17 cellular contexts compared by ENCODE assay signal in the genomic region with DNA sequence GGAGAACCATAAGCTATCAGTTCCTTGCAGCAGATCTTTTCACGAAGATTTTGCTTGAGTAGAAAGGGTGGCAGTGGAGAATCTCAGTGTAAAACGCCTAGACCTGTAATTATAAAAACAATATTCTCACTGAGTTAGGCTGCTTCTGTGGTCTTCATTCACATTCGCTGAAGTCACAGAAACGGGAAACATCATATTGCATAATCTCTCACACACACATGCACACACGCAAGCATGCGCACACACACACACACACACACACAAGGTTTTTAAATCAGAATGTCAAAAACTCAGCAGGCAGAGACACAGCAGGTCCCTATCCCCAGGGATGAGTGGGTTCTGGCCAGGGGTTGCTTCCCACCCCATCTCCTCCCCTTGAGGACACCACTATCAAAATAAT.
DNase-seq lines count a peak whose midpoint lies in the region; ATAC-seq, FAIRE-seq and TF ChIP-seq lines count a peak whose summit lies in the region.
"Had no signal": no experiment of that assay in that cellular context is flagged by ENCODE, and none has a peak within 500 bp of the region (broad histone marks: within the 10 kb centered on the region; RNA-seq: fewer than 3 reads in every experiment).

No MANE protein-coding gene starts in this region.

- ATAC-seq in pancreas (peak in 3 of 4 donors; percentile 11 to 51 (median 18)), HG03175 (IDR thresholded peaks at IDR 0.05; ENCODE audit: unreplicated experiment) (no peak), GM19467 (IDR thresholded peaks at IDR 0.05; ENCODE audit: unreplicated experiment) (no peak)
- ATAC-seq: activated CD8-positive, alpha-beta T cell treated with anti-CD3 and anti-CD28 coated beads, Interleukin-2, amount 10 ng/mL, durations not matched to agents 7 days and 5 days; GM23338; SK-N-SH treated with all-trans-retinoic acid at 6 μM for 48 hours had no signal

- peak; percentile 55 for DNase-seq in CD14-positive monocyte (ENCODE audit: low spot score)
- DNase-seq in NB4 (ENCODE audit: low read depth) = peak; percentile 86
- peak; percentile 42 for DNase-seq in fibroblast of gingiva (ENCODE audit: low read depth)
- peak in 1 of 6 donors; percentile 25 for DNase-seq in pancreas
- DNase-seq in ascending aorta (ENCODE audit: low spot score in 2 of 2) = no peak
- no peak for DNase-seq in stimulated activated CD4-positive, alpha-beta T cell treated with anti-CD3 and anti-CD28 coated beads, Interleukin-1b, Interleukin-23, amount 100 ng/mL, for 48 hours
- DNase-seq: activated CD8-positive, alpha-beta T cell treated with anti-CD3 and anti-CD28 coated beads, Interleukin-2, amount 10 ng/mL, durations not matched to agents 7 days and 5 days; DMS79; esophagus squamous epithelium; MG63; NCI-H526 treated with DMSO at 0.1 percent for 48 hours; sigmoid colon had no signal

- H3K4me3 ChIP-seq in NB4 (ENCODE audit: low read depth, low read length) = peak overlapping the region; percentile 47
- H3K4me3 ChIP-seq in pancreas = no peak overlapping the region
- no peak overlapping the region for H3K4me3 ChIP-seq in ascending aorta
- H3K4me3 ChIP-seq: adrenal gland, esophagus squamous epithelium, GM23338, MG63, sigmoid colon had no signal

- no peak for FAIRE-seq in pancreas (lab: Jason Lieb, UNC)

- H3K9me3 Mint-ChIP-seq in CD14-positive monocyte = peaks cover 0 to 3% (median 0%) of the 10 kb centered on the region in 7 donors
- H3K9me3 Mint-ChIP-seq: GM23338 had no signal

- WGBS in pancreas, 2 donors = 82 to 92% methylated on average over 6 of the region's 6 CpGs

- intact Hi-C loops in CD14-positive monocyte (cut with micrococcal nuclease) (loop anchor here (5.0 to 10.0 kb wide), 2 partner anchors 99 to 171 kb away; no protein-coding TSS in a partner anchor), pancreas (cut with DNase I) (no loop called here), ascending aorta (cut with DNase I) (no loop called here)

- peaks cover 39% of the 10 kb centered on the region for H3K4me1 Mint-ChIP-seq in CD14-positive monocyte
- H3K4me1 Mint-ChIP-seq: GM23338 had no signal

- H3K4me3 Mint-ChIP-seq in CD14-positive monocyte = peak overlapping the region; percentile 80 to 92
- H3K4me3 Mint-ChIP-seq: activated CD8-positive, alpha-beta T cell treated with anti-CD3 and anti-CD28 coated beads, Interleukin-2, amount 10 ng/mL, durations not matched to agents 7 days and 5 days; GM23338 had no signal

- TF ChIP-seq CTCF in CD14-positive monocyte (IDR thresholded peaks at IDR 0.05) (no peak), NB4 (IDR thresholded peaks at IDR 0.05; ENCODE audit: low read depth, low read length) (no peak), pancreas (IDR thresholded peaks at IDR 0.05) (no peak), ascending aorta (IDR thresholded peaks at IDR 0.05) (no peak)

- H3K27ac Mint-ChIP-seq in CD14-positive monocyte = peak overlapping the region; percentile 92 to 97 (median 94)
- H3K27ac Mint-ChIP-seq: activated CD8-positive, alpha-beta T cell treated with anti-CD3 and anti-CD28 coated beads, Interleukin-2, amount 10 ng/mL, durations not matched to agents 7 days and 5 days; GM23338 had no signal

- H3K9me3 ChIP-seq in pancreas = no peaks in the 10 kb centered on the region
- no peaks in the 10 kb centered on the region for H3K9me3 ChIP-seq in ascending aorta
- H3K9me3 ChIP-seq: adrenal gland, esophagus squamous epithelium, MG63, sigmoid colon had no signal

- H3K27me3 Mint-ChIP-seq in CD14-positive monocyte (ENCODE audit: low read depth in 3 of 3) = peaks cover 0 to 2% (median 0%) of the 10 kb centered on the region in 3 donors

- H3K4me1 ChIP-seq in pancreas (peaks cover 0 to 11% (median 4%) of the 10 kb centered on the region in 3 donors), ascending aorta (no peaks in the 10 kb centered on the region)
- H3K4me1 ChIP-seq: esophagus squamous epithelium, sigmoid colon had no signal

- peaks cover 32 to 45% of the 10 kb centered on the region in 2 donors for H3K36me3 Mint-ChIP-seq in CD14-positive monocyte

- no peaks in the 10 kb centered on the region for H3K27me3 ChIP-seq in pancreas
- no peaks in the 10 kb centered on the region for H3K27me3 ChIP-seq in ascending aorta
- H3K27me3 ChIP-seq: adrenal gland, esophagus squamous epithelium, MG63, sigmoid colon had no signal

- peak overlapping the region in 2 of 4 donors; percentile 30 to 58 for H3K27ac ChIP-seq in pancreas
- H3K27ac ChIP-seq in ascending aorta = no peak overlapping the region
- H3K27ac ChIP-seq: adrenal gland, esophagus squamous epithelium, sigmoid colon had no signal

- H3K36me3 ChIP-seq in pancreas (peaks cover 0 to 2% (median 0%) of the 10 kb centered on the region in 3 donors), ascending aorta (peaks cover 11 to 14% of the 10 kb centered on the region in 2 donors)
- H3K36me3 ChIP-seq: adrenal gland, MG63 had no signal

- no peak for TF ChIP-seq POLR2A in NB4 (IDR thresholded peaks at IDR 0.05; ENCODE audit: extremely low read depth, insufficient read length)

Comparison
In these comparisons a context has a peak if more than half of its experiments do, and no peak if none do; other contexts are left out.
1. DNase-seq: peak in CD14-positive monocyte (single experiment), NB4 (single experiment) and fibroblast of gingiva (single experiment); none in ascending aorta (0 of 2) and stimulated activated CD4-positive, alpha-beta T cell treated with anti-CD3 and anti-CD28 coated beads, Interleukin-1b, Interleukin-23, amount 100 ng/mL, for 48 hours (single experiment).
2. ATAC-seq: peak in pancreas (3 of 4); none in HG03175 (single experiment) and GM19467 (single experiment).
3. intact Hi-C loops: an anchor here in CD14-positive monocyte (5.0 to 10.0 kb wide); none called in pancreas and ascending aorta.